ENCODE assay signal across 12 cellular contexts in the genomic region with DNA sequence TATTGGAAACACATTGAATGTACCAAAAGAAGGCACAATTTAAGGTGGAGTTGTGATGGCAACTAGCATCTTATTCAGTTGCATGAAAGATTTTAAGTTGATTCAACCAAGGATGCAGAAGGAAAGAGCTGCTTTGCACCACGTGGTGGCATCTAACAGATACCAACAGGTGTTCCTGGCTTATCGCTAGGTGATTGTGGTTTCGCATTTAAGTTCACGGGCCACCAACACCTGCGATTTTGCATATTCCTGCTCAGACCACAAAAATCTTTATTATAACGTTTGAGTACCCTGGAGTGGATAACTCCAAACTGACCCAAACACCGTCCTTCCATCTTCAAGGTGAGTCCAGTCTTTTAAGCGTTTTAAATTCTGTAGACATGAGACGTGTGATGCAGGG. TPM values are rescaled to one million over a fixed set of nuclear protein-coding genes. Genes with fewer than 3 reads are reported as not detected.
DNase-seq lines count a peak whose midpoint lies in the region; ATAC-seq and TF ChIP-seq lines count a peak whose summit lies in the region.
"Had no signal": no experiment of that assay in that cellular context is flagged by ENCODE, and none has a peak within 500 bp of the region (broad histone marks: within the 10 kb centered on the region; RNA-seq: fewer than 3 reads in every experiment).

No MANE protein-coding gene starts in this region.

- 87% methylated on average over 9 of the region's 9 CpGs for WGBS in hepatocyte (ENCODE audit: low lambda C conversion rate, missing lambda C conversion rate)

- peaks cover 17 to 59% (median 40%) of the 10 kb centered on the region in 4 donors for H3K4me1 Mint-ChIP-seq in CD4-positive, CD25-positive, alpha-beta regulatory T cell
- H3K4me1 Mint-ChIP-seq: brain had no signal

- no peaks in the 10 kb centered on the region for H3K9me3 ChIP-seq in CD4-positive, CD25-positive, alpha-beta regulatory T cell (ENCODE audit: control insufficient read depth in 2 of 2, low read length in 2 of 2)
- peaks cover 15% of the 10 kb centered on the region for H3K9me3 ChIP-seq in KOPT-K1 (ENCODE audit: insufficient read depth, low read length, poor library complexity, severe bottlenecking)
- H3K9me3 ChIP-seq in hepatocyte (ENCODE audit: low read depth): peaks cover 5% of the 10 kb centered on the region

- H3K9me2 ChIP-seq in hepatocyte (replicated peaks; ENCODE audit: insufficient read depth): no peaks in the 10 kb centered on the region

- H3K4me1 ChIP-seq in CD4-positive, CD25-positive, alpha-beta regulatory T cell (ENCODE audit: control insufficient read depth, insufficient read depth, low read length, poor library complexity, severe bottlenecking): peaks cover 39% of the 10 kb centered on the region
- no peaks in the 10 kb centered on the region for H3K4me1 ChIP-seq in hepatocyte (ENCODE audit: insufficient read depth)

- no peak for TF ChIP-seq CTCF in hepatocyte (IDR thresholded peaks at IDR 0.05; ENCODE audit: poor library complexity)

- peak; percentile 53 to 66 for ATAC-seq in CD4-positive, CD25-positive, alpha-beta regulatory T cell (ENCODE audit: low read depth in 2 of 2)
- ATAC-seq in GM18909 (IDR thresholded peaks at IDR 0.05; ENCODE audit: poor library complexity, unreplicated experiment) (peak; percentile 75), HG02798 (IDR thresholded peaks at IDR 0.05; ENCODE audit: poor library complexity, unreplicated experiment) (peak; percentile 86), HG03457 (IDR thresholded peaks at IDR 0.05; ENCODE audit: unreplicated experiment) (no peak)

- no peaks in the 10 kb centered on the region for H3K27me3 ChIP-seq in CD4-positive, CD25-positive, alpha-beta regulatory T cell (ENCODE audit: control insufficient read depth, insufficient read depth, low read length)
- H3K27me3 ChIP-seq in hepatocyte: no peaks in the 10 kb centered on the region

- no peaks in the 10 kb centered on the region for H3K36me3 ChIP-seq in CD4-positive, CD25-positive, alpha-beta regulatory T cell (ENCODE audit: control insufficient read depth, insufficient read depth, low read length)
- no peaks in the 10 kb centered on the region for H3K36me3 ChIP-seq in KOPT-K1 (ENCODE audit: insufficient read depth, low read length)
- H3K36me3 ChIP-seq in hepatocyte (replicated peaks; ENCODE audit: insufficient read depth, low read depth): no peaks in the 10 kb centered on the region

- peak overlapping the region; percentile 41 for H3K4me3 ChIP-seq in CD4-positive, CD25-positive, alpha-beta regulatory T cell (ENCODE audit: low read depth, low read length)
- no peak overlapping the region for H3K4me3 ChIP-seq in hepatocyte

- H4K20me1 ChIP-seq in hepatocyte (ENCODE audit: insufficient read depth, poor library complexity, severe bottlenecking): no peaks in the 10 kb centered on the region

- H3K4me3 Mint-ChIP-seq in CD4-positive, CD25-positive, alpha-beta regulatory T cell: peak overlapping the region; percentile 5 to 62 (median 34)
- H3K4me3 Mint-ChIP-seq: brain had no signal

- peak in 2 of 3 donors; percentile 49 to 68 for DNase-seq in CD4-positive, CD25-positive, alpha-beta regulatory T cell
- DNase-seq in hepatocyte (ENCODE audit: low spot score): no peak
- no peak for DNase-seq in amniotic stem cell (lab: John Stamatoyannopoulos, UW)
- DNase-seq in NCI-H2081 treated with DMSO at 0.1 percent for 48 hours (lab: John Stamatoyannopoulos, UW): no peak
- DNase-seq: AML-193, GOT3 had no signal

- no peak overlapping the region for H3K4me2 ChIP-seq in hepatocyte

- H3K36me3 Mint-ChIP-seq in CD4-positive, CD25-positive, alpha-beta regulatory T cell: peaks cover 8% of the 10 kb centered on the region
- H3K36me3 Mint-ChIP-seq: brain had no signal

- peaks cover 0 to 5% (median 2%) of the 10 kb centered on the region in 7 donors for H3K9me3 Mint-ChIP-seq in CD4-positive, CD25-positive, alpha-beta regulatory T cell

- H3K27me3 Mint-ChIP-seq in CD4-positive, CD25-positive, alpha-beta regulatory T cell: no peaks in the 10 kb centered on the region
- H3K27me3 Mint-ChIP-seq: brain had no signal

- no peak overlapping the region for H3K27ac ChIP-seq in CD4-positive, CD25-positive, alpha-beta regulatory T cell (ENCODE audit: insufficient read depth, low read length, poor library complexity, severe bottlenecking)
- H3K27ac ChIP-seq in KOPT-K1 (ENCODE audit: low read depth, low read length, poor library complexity, severe bottlenecking) (peak overlapping the region; percentile 76), hepatocyte (no peak overlapping the region)

- H3K27ac Mint-ChIP-seq in CD4-positive, CD25-positive, alpha-beta regulatory T cell: peak overlapping the region; percentile 61 to 95 (median 95)
- H3K27ac Mint-ChIP-seq: brain had no signal

- H2AFZ ChIP-seq in hepatocyte: no peak overlapping the region

- no peaks in the 10 kb centered on the region for H3K79me2 ChIP-seq in hepatocyte

RNA-seq across cellular contexts. Expression of gene RGCC, which starts 45.3 kb away (rescaled TPM):
- total RNA-seq in CD4-positive, CD25-positive, alpha-beta regulatory T cell: 370 TPM
- 100 to 1,000 TPM; 101 to 179 (median 128) TPM for polyA plus RNA-seq in CD4-positive, CD25-positive, alpha-beta regulatory T cell
- 7.0 and 8.1 TPM in 2 replicates for total RNA-seq in hepatocyte
- polyA plus RNA-seq in hepatocyte: 19.9 and 21.2 TPM in 2 replicates
- polyA plus RNA-seq: neural cell had no signal

Comparison
In these comparisons a context has a peak if more than half of its experiments do, and no peak if none do; other contexts are left out.
1. DNase-seq: peak in CD4-positive, CD25-positive, alpha-beta regulatory T cell (2 of 3); none in hepatocyte (single experiment), amniotic stem cell (single experiment) and NCI-H2081 treated with DMSO at 0.1 percent for 48 hours (single experiment).
2. RNA of gene RGCC, which starts 45.3 kb away (total RNA-seq): 370 TPM in CD4-positive, CD25-positive, alpha-beta regulatory T cell (single experiment); 7.0 to 8.1 TPM in hepatocyte; every median in the first group is over 10 times any median in the second.